ENCODE assay signal across 28 cellular contexts in genomic region chr3:193833592-193833991, GRCh38.
"Had no signal": no experiment of that assay in that cellular context is flagged by ENCODE, and none has a peak within 500 bp of the region (broad histone marks: within the 10 kb centered on the region; RNA-seq: fewer than 3 reads in every experiment).

No MANE protein-coding gene starts in this region.

- H3K27ac ChIP-seq: brain microvascular endothelial cell, coronary artery, neutrophil, prostate gland, tibial nerve had no signal

- H3K9me3 ChIP-seq: heart right ventricle, neutrophil, prostate gland, tibial nerve had no signal

- H3K36me3 Mint-ChIP-seq: T-cell had no signal

- H3K4me3 ChIP-seq: coronary artery, heart right ventricle, prostate gland, skin epidermis, tibial nerve had no signal

- H3K36me3 ChIP-seq: brain microvascular endothelial cell, heart right ventricle, neutrophil, prostate gland, tibial nerve had no signal

- DNase-seq: activated CD4-positive, alpha-beta T cell treated with anti-CD3 and anti-CD28 coated beads for 4 hours; activated CD4-positive, alpha-beta T cell treated with anti-CD3 and anti-CD28 coated beads, Interleukin-2, amount 50 U/mL, for 48 hours; activated CD8-positive, alpha-beta memory T cell treated with anti-CD3 and anti-CD28 coated beads, Interleukin-2, amount 50 U/mL, for 48 hours; activated gamma-delta T cell; activated naive CD4-positive, alpha-beta T cell treated with anti-CD3 and anti-CD28 coated beads, Interleukin-2, amount 50 U/mL, for 16 hours; activated T-cell treated with anti-CD3 and anti-CD28 coated beads, Interleukin-2, amount 50 U/mL, for 24 hours; amniotic stem cell; brain microvascular endothelial cell; effector memory CD8-positive, alpha-beta T cell; foreskin melanocyte; heart right ventricle; left ventricle myocardium superior; mammary epithelial cell; retina; stimulated activated CD4-positive, alpha-beta T cell treated with anti-CD3 and anti-CD28 coated beads, Interleukin-1b, Interleukin-23, amount 100 ng/mL, for 48 hours; stimulated activated naive CD4-positive, alpha-beta T cell treated with Interleukin-2 at 50 U/mL for 16 hours; T-cell had no signal

- H3K27ac Mint-ChIP-seq: activated T-cell treated with anti-CD3 and anti-CD28 coated beads, Interleukin-2, amount 50 U/mL, for 24 hours; effector memory CD8-positive, alpha-beta T cell; T-cell had no signal

- ATAC-seq: effector memory CD8-positive, alpha-beta T cell; esophagus mucosa; sciatic nerve; T-cell had no signal

- H3K4me3 Mint-ChIP-seq: activated T-cell treated with anti-CD3 and anti-CD28 coated beads, Interleukin-2, amount 50 U/mL, for 24 hours; effector memory CD8-positive, alpha-beta T cell; nephron; T-cell had no signal

- H3K27me3 ChIP-seq: neutrophil, tibial nerve had no signal

- FAIRE-seq: astrocyte, endothelial cell of umbilical vein, urothelium cell line had no signal

- H3K4me1 Mint-ChIP-seq: T-cell had no signal

- H3K9me3 Mint-ChIP-seq: activated T-cell treated with anti-CD3 and anti-CD28 coated beads, Interleukin-2, amount 50 U/mL, for 24 hours; effector memory CD8-positive, alpha-beta T cell; nephron; T-cell had no signal
